29 cellular contexts compared by ENCODE assay signal in the genomic region with DNA sequence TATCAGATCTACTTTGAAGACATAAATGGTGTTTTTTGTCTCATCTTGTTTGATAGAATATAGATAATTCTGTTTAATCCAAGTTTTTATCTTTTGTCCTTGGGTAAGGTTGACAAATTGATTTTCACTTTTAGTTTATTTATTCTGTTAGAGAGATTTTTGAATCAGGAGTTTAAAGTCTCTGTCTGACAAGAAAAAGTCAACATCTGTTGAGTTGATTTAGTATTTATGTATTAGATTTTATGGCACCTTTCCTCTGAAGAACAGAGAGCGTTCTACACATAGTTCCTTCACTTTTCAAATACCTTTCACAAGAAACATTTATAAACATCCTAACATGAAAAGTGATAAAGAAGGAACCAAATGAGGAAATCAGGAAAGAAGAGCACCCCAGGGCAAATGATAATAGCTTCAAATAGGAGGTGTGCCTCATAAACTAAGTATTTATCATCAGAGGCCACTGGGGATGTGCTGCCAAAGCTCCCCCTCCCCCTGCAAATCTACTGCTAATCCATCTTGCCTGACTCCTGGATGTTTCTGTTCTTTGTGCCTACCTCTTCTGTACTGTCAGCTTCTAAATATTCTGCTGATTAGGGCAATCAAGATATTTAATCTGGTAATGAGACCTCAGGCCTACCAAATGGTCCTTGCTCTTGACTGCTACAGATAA.
"Had no signal": no experiment of that assay in that cellular context is flagged by ENCODE, and none has a peak within 500 bp of the region (broad histone marks: within the 10 kb centered on the region; RNA-seq: fewer than 3 reads in every experiment).

No MANE protein-coding gene starts in this region.

- H3K4me2 ChIP-seq: neural progenitor cell had no signal

- H3K36me3 ChIP-seq: colonic mucosa, gastroesophageal sphincter, heart right ventricle, left lung, neural progenitor cell, right lobe of liver, suprapubic skin had no signal

- H3K4me3 Mint-ChIP-seq: dendritic cell treated with granulocyte-macrophage colony-stimulating factor and Interleukin-4, amounts not matched to agents 40 ng/mL and 50 ng/mL, for 4 days; endodermal cell; naive thymus-derived CD4-positive, alpha-beta T cell; nephron; neural progenitor cell; stimulated activated naive CD8-positive, alpha-beta T cell treated with anti-CD3 and anti-CD28 coated beads, Interleukin-15, amount 100 ng/mL, for 72 hours; type B pancreatic cell had no signal

- H3K27me3 Mint-ChIP-seq: dendritic cell treated with granulocyte-macrophage colony-stimulating factor and Interleukin-4, amounts not matched to agents 40 ng/mL and 50 ng/mL, for 4 days; naive thymus-derived CD4-positive, alpha-beta T cell; progenitor cell of endocrine pancreas; stimulated activated naive CD8-positive, alpha-beta T cell treated with anti-CD3 and anti-CD28 coated beads, Interleukin-15, amount 100 ng/mL, for 72 hours; type B pancreatic cell had no signal

- H3K4me1 ChIP-seq: colonic mucosa, heart right ventricle, left lung, neural progenitor cell, parathyroid adenoma, right lobe of liver, suprapubic skin had no signal

- H3K27ac Mint-ChIP-seq: dendritic cell treated with granulocyte-macrophage colony-stimulating factor and Interleukin-4, amounts not matched to agents 40 ng/mL and 50 ng/mL, for 4 days; endodermal cell; naive thymus-derived CD4-positive, alpha-beta T cell; nephron; neural progenitor cell; progenitor cell of endocrine pancreas; stimulated activated naive CD8-positive, alpha-beta T cell treated with anti-CD3 and anti-CD28 coated beads, Interleukin-15, amount 100 ng/mL, for 72 hours; type B pancreatic cell had no signal

- H3K79me2 ChIP-seq: parathyroid adenoma had no signal

- H2AFZ ChIP-seq: neural progenitor cell, parathyroid adenoma had no signal

- DNase-seq: colonic mucosa; effector CD8-positive, alpha-beta T cell; endodermal cell; foreskin fibroblast; glutamatergic neuron; heart right ventricle; hippocampal formation; left cardiac atrium; left lung; mesenchymal stem cell; midbrain; naive thymus-derived CD4-positive, alpha-beta T cell; right lobe of liver; small intestine; stimulated activated CD4-positive, alpha-beta T cell treated with anti-CD3 and anti-CD28 coated beads, Interleukin-15, amount 100 ng/mL, for 24 hours; stimulated activated CD4-positive, alpha-beta T cell treated with anti-CD3 and anti-CD28 coated beads, Interleukin-2, amount 100 ng/mL, for 48 hours; stimulated activated CD8-positive, alpha-beta memory T cell treated with anti-CD3 and anti-CD28 coated beads, Interleukin-4, amount 100 ng/mL, for 48 hours; stimulated activated naive CD4-positive, alpha-beta T cell; stimulated activated naive CD8-positive, alpha-beta T cell treated with anti-CD3 and anti-CD28 coated beads, Interleukin-15, amount 100 ng/mL, for 72 hours had no signal

- H3K4me3 ChIP-seq: colonic mucosa, gastroesophageal sphincter, heart right ventricle, left lung, neural progenitor cell, right lobe of liver, suprapubic skin had no signal

- FAIRE-seq: islet of Langerhans had no signal

- H3K27ac ChIP-seq: colonic mucosa, epithelial cell of prostate, gastroesophageal sphincter, heart right ventricle, left lung, neural progenitor cell, parathyroid adenoma, right lobe of liver, suprapubic skin had no signal

- H3K9me3 ChIP-seq: colonic mucosa, right lobe of liver had no signal

- H3K9ac ChIP-seq: neural progenitor cell, parathyroid adenoma had no signal

- H3K27me3 ChIP-seq: colonic mucosa, gastroesophageal sphincter, heart right ventricle, left lung, neural progenitor cell, right lobe of liver, suprapubic skin had no signal

- H3K4me1 Mint-ChIP-seq: endodermal cell; naive thymus-derived CD4-positive, alpha-beta T cell; nephron; neural progenitor cell; stimulated activated naive CD8-positive, alpha-beta T cell treated with anti-CD3 and anti-CD28 coated beads, Interleukin-15, amount 100 ng/mL, for 72 hours had no signal
